8 cellular contexts compared by ENCODE assay signal in genomic region chrX:47233333-47234113, GRCh38. TPM values are rescaled to one million over a fixed set of nuclear protein-coding genes. Genes with fewer than 3 reads are reported as not detected.
A peak's percentile ranks its signal among the peaks of the same experiment; 100 is the strongest.
DNase-seq lines count a peak whose midpoint lies in the region; ATAC-seq, FAIRE-seq and TF ChIP-seq lines count a peak whose summit lies in the region.

No MANE protein-coding gene starts in this region.

- no peaks in the 10 kb centered on the region for H3K9me3 ChIP-seq in BE2C

- H3K4me3 Mint-ChIP-seq in activated CD4-positive, alpha-beta T cell treated with anti-CD3 and anti-CD28 coated beads for 36 hours, result peak overlapping the region; percentile 77

- no peaks in the 10 kb centered on the region for H3K9me3 Mint-ChIP-seq in activated CD4-positive, alpha-beta T cell treated with anti-CD3 and anti-CD28 coated beads for 36 hours (ENCODE audit: low read depth)

- peak; percentile 85 for ATAC-seq in HG03442 (IDR thresholded peaks at IDR 0.05; ENCODE audit: unreplicated experiment)
- ATAC-seq in activated CD4-positive, alpha-beta T cell treated with anti-CD3 and anti-CD28 coated beads for 36 hours, result peak; percentile 89

- H3K36me3 Mint-ChIP-seq in activated CD4-positive, alpha-beta T cell treated with anti-CD3 and anti-CD28 coated beads for 36 hours (ENCODE audit: low read depth), result peaks cover 10% of the 10 kb centered on the region

- peak overlapping the region; percentile 95 for H3K27ac Mint-ChIP-seq in activated CD4-positive, alpha-beta T cell treated with anti-CD3 and anti-CD28 coated beads for 36 hours

- no peaks in the 10 kb centered on the region for H3K36me3 ChIP-seq in BE2C

- no peaks in the 10 kb centered on the region for H3K4me1 ChIP-seq in BE2C

- peak; percentile 88 for DNase-seq in BE2C
- peak; percentile 53 for DNase-seq in GM19239 (ENCODE audit: insufficient read length, low spot score)
- DNase-seq in NCI-H510A treated with DMSO at 0.1 percent for 48 hours (lab: John Stamatoyannopoulos, UW), result peak; percentile 88
- peak; percentile 96 for DNase-seq in activated CD4-positive, alpha-beta T cell treated with anti-CD3 and anti-CD28 coated beads for 36 hours
- DNase-seq in stimulated activated CD4-positive, alpha-beta T cell treated with anti-CD3 and anti-CD28 coated beads, Interleukin-1b, Interleukin-23, amount 100 ng/mL, for 24 hours (ENCODE audit: low read depth in 4 of 4, low spot score in 1 of 4), result peak; percentile 65 to 87 (median 84)

- H3K4me3 ChIP-seq in BE2C (ENCODE audit: low read depth, low read length), result peak overlapping the region; percentile 77

- H3K4me1 Mint-ChIP-seq in activated CD4-positive, alpha-beta T cell treated with anti-CD3 and anti-CD28 coated beads for 36 hours, result peaks cover 23% of the 10 kb centered on the region

- H3K27me3 ChIP-seq in BE2C (no peaks in the 10 kb centered on the region), layer of hippocampus (ENCODE audit: control insufficient read depth, insufficient read depth, low read length) (no peaks in the 10 kb centered on the region)

- intact Hi-C loops in activated CD4-positive, alpha-beta T cell treated with anti-CD3 and anti-CD28 coated beads for 36 hours (cut with DNase I, micrococcal nuclease), result loop anchor here (1.0 to 5.0 kb wide), 9 partner anchors 15 to 425 kb away; partner anchors contain the start of genes UBA1 (in 2 of the 2), CDK16 (in 1 of the 2) and RBM10 (in 1 of the 2)

- no peak for TF ChIP-seq CTCF in BE2C (IDR thresholded peaks at IDR 0.05; ENCODE audit: low read depth, low read length)

- CTCF ChIA-PET in activated CD4-positive, alpha-beta T cell treated with anti-CD3 and anti-CD28 coated beads for 36 hours (lab: Charles Lee), result no interaction called here

- POLR2A ChIA-PET in activated CD4-positive, alpha-beta T cell treated with anti-CD3 and anti-CD28 coated beads for 36 hours (lab: Charles Lee), result interaction anchor here (0.8 to 1.8 kb wide), 5 partner anchors 13 to 429 kb away, joined by 3 to 15 read pairs (median 4); partner anchors contain the start of gene CDK16

- H3K27ac ChIP-seq in cingulate gyrus (ENCODE audit: low read depth, low read length), result peak overlapping the region; percentile 99
- peak overlapping the region; percentile 99 for H3K27ac ChIP-seq in layer of hippocampus (ENCODE audit: low read depth, low read length)

- H3K27me3 Mint-ChIP-seq in activated CD4-positive, alpha-beta T cell treated with anti-CD3 and anti-CD28 coated beads for 36 hours, result no peaks in the 10 kb centered on the region

- peak; percentile 97 for FAIRE-seq in GM19239 (lab: Jason Lieb, UNC)

RNA-seq across cellular contexts. Expression of gene USP11, which starts 0.7 kb away (rescaled TPM):
- 95.9 TPM for polyA plus RNA-seq in BE2C (2012; ENCODE audit: insufficient read depth, insufficient read length, low read depth)
- total RNA-seq in activated CD4-positive, alpha-beta T cell treated with anti-CD3 and anti-CD28 coated beads for 36 hours, result 10 to 100 TPM; 19.2 to 21.1 TPM

RNA-seq across cellular contexts. Expression of gene CDK16, which starts 15.0 kb away (rescaled TPM):
- polyA plus RNA-seq in BE2C (2012; ENCODE audit: insufficient read depth, insufficient read length, low read depth), result 139 TPM
- 10 to 100 TPM; 62.7 to 78.9 TPM for total RNA-seq in activated CD4-positive, alpha-beta T cell treated with anti-CD3 and anti-CD28 coated beads for 36 hours

RNA-seq across cellular contexts. Expression of gene UBA1, which starts 39.9 kb away (rescaled TPM):
- polyA plus RNA-seq in BE2C (2012; ENCODE audit: insufficient read depth, insufficient read length, low read depth), result 174 TPM
- 100 to 1,000 TPM; 224 to 249 TPM for total RNA-seq in activated CD4-positive, alpha-beta T cell treated with anti-CD3 and anti-CD28 coated beads for 36 hours

Comparison
In these comparisons a context has a peak if more than half of its experiments do, and no peak if none do; other contexts are left out.
1. Peak in every context shown above with its lines: DNase-seq, ATAC-seq, H3K4me3 ChIP-seq and H3K27ac ChIP-seq.